ENCODE assay signal across 12 cellular contexts in genomic region chr7:471191-471865, GRCh38. TPM values are rescaled to one million over a fixed set of nuclear protein-coding genes. Genes with fewer than 3 reads are reported as not detected.
A peak's percentile ranks its signal among the peaks of the same experiment; 100 is the strongest.
DNase-seq lines count a peak whose midpoint lies in the region; ATAC-seq, FAIRE-seq and TF ChIP-seq lines count a peak whose summit lies in the region.
"Had no signal": no experiment of that assay in that cellular context is flagged by ENCODE, and none has a peak within 500 bp of the region (broad histone marks: within the 10 kb centered on the region; RNA-seq: fewer than 3 reads in every experiment).

No MANE protein-coding gene starts in this region.

- peak overlapping the region; percentile 49 for H3K9ac ChIP-seq in GM23248
- no peak overlapping the region for H3K9ac ChIP-seq in astrocyte (ENCODE audit: low read length)
- H3K9ac ChIP-seq in skeletal muscle tissue (ENCODE audit: low read depth in 1 of 3, low read length in 3 of 3), result peak overlapping the region in 2 of 3 donors; percentile 54 to 64

- no peak for TF ChIP-seq CTCF in astrocyte (IDR thresholded peaks at IDR 0.05; ENCODE audit: insufficient read depth, low read depth, low read length)
- TF ChIP-seq CTCF in right lobe of liver (IDR thresholded peaks at IDR 0.05), result no peak

- peaks cover 14% of the 10 kb centered on the region for H3K4me1 Mint-ChIP-seq in astrocyte (ENCODE audit: low read depth, unreplicated experiment)

- peaks cover 2% of the 10 kb centered on the region for H3K36me3 Mint-ChIP-seq in astrocyte (ENCODE audit: low read depth, unreplicated experiment)

- no peak for FAIRE-seq in astrocyte (lab: Jason Lieb, UNC)

- no peak for DNase-seq in GM23248
- DNase-seq in astrocyte (ENCODE audit: low read depth), result no peak
- peak in 2 of 3 donors; percentile 13 to 43 for DNase-seq in right lobe of liver
- no peak for DNase-seq in middle frontal gyrus (ENCODE audit: extremely low spot score, low spot score)
- no peak for DNase-seq in globus pallidus (ENCODE audit: low spot score)
- no peak for DNase-seq in HuH-7 (ENCODE audit: low spot score)
- DNase-seq: NCI-H526 treated with DMSO at 0.1 percent for 48 hours; stimulated activated naive CD8-positive, alpha-beta T cell treated with anti-CD3 and anti-CD28 coated beads, Interleukin-15, Interleukin-2, amounts not matched to agents 100 U/mL and 50 U/mL, for 24 hours had no signal

- H3K27ac ChIP-seq in GM23248 (peak overlapping the region; percentile 66), astrocyte (ENCODE audit: low read depth, low read length) (peak overlapping the region; percentile 47), right lobe of liver (peak overlapping the region in 1 of 3 donors; percentile 58), skeletal muscle tissue (ENCODE audit: low read depth, low read length) (peak overlapping the region; percentile 90)

- H3K79me2 ChIP-seq in GM23248 (ENCODE audit: insufficient read depth) (no peaks in the 10 kb centered on the region), astrocyte (ENCODE audit: insufficient read depth, low read length) (no peaks in the 10 kb centered on the region)

- TF ChIP-seq POLR2A in right lobe of liver (IDR thresholded peaks at IDR 0.05), result no peak

- H3K27me3 ChIP-seq in GM23248 (replicated peaks; ENCODE audit: insufficient read depth) (no peaks in the 10 kb centered on the region), astrocyte (ENCODE audit: insufficient read depth, low read length) (no peaks in the 10 kb centered on the region), right lobe of liver (no peaks in the 10 kb centered on the region), skeletal muscle tissue (ENCODE audit: control insufficient read depth in 3 of 3, insufficient read depth in 3 of 3, low read length in 3 of 3) (peaks cover 0 to 8% (median 0%) of the 10 kb centered on the region in 3 donors)

- intact Hi-C loops in right lobe of liver (cut with DNase I), result no loop called here

- in situ Hi-C loops in GM23248 (cut with MboI), result no loop called here

- peaks cover 10% of the 10 kb centered on the region; the same call in 1 of the 2 replicates for H3F3A ChIP-seq in GM23248 (ENCODE audit: insufficient read depth)

- peaks cover 17% of the 10 kb centered on the region; the same call in 1 of the 2 replicates for H3K4me1 ChIP-seq in GM23248 (ENCODE audit: insufficient read depth)
- peaks cover 25% of the 10 kb centered on the region for H3K4me1 ChIP-seq in astrocyte (ENCODE audit: insufficient read depth, low read length)
- H3K4me1 ChIP-seq in right lobe of liver, result no peaks in the 10 kb centered on the region
- peaks cover 19 to 29% (median 25%) of the 10 kb centered on the region in 3 donors for H3K4me1 ChIP-seq in skeletal muscle tissue (ENCODE audit: control insufficient read depth in 3 of 3, insufficient read depth in 3 of 3, low read length in 3 of 3)

- H3K9me3 ChIP-seq in GM23248 (ENCODE audit: low read depth) (no peaks in the 10 kb centered on the region), astrocyte (ENCODE audit: insufficient read depth, low read depth, low read length) (peaks cover 3% of the 10 kb centered on the region), right lobe of liver (no peaks in the 10 kb centered on the region), skeletal muscle tissue (ENCODE audit: control insufficient read depth in 3 of 3, low read length in 3 of 3) (peaks cover 0 to 6% (median 3%) of the 10 kb centered on the region in 3 donors)
- H3K9me3 ChIP-seq: Caco-2 had no signal

- no peaks in the 10 kb centered on the region for H3K9me2 ChIP-seq in GM23248 (ENCODE audit: insufficient read depth)

- 47 to 51% methylated on average over 15 to 21 of the region's 21 CpGs for WGBS in GM23248 (ENCODE audit: low coverage in 1 of 2, low lambda C conversion rate in 2 of 2, missing lambda C conversion rate in 2 of 2), 2 experiments
- WGBS in right lobe of liver (ENCODE audit: insufficient coverage, low coverage, low lambda C conversion rate, missing lambda C conversion rate), result 86% methylated on average over 12 of the region's 21 CpGs

- H3K27ac Mint-ChIP-seq in astrocyte (ENCODE audit: unreplicated experiment), result peak overlapping the region; percentile 81
- H3K27ac Mint-ChIP-seq: progenitor cell of endocrine pancreas had no signal

- H3K36me3 ChIP-seq in GM23248 (ENCODE audit: low read depth), result no peaks in the 10 kb centered on the region
- H3K36me3 ChIP-seq in astrocyte (ENCODE audit: insufficient read depth, low read length), result no peaks in the 10 kb centered on the region
- H3K36me3 ChIP-seq in right lobe of liver, result no peaks in the 10 kb centered on the region
- H3K36me3 ChIP-seq in skeletal muscle tissue (ENCODE audit: control insufficient read depth in 3 of 3, insufficient read depth in 3 of 3, low read length in 3 of 3), result no peaks in the 10 kb centered on the region

- H3K27me3 Mint-ChIP-seq in astrocyte (ENCODE audit: low read depth, unreplicated experiment), result peaks cover 4% of the 10 kb centered on the region
- H3K27me3 Mint-ChIP-seq: progenitor cell of endocrine pancreas had no signal

- H3K4me2 ChIP-seq in GM23248 (ENCODE audit: unreplicated experiment), result no peak overlapping the region
- H3K4me2 ChIP-seq in astrocyte (ENCODE audit: low read length), result peak overlapping the region; percentile 32

- H3K4me3 ChIP-seq in GM23248 (no peak overlapping the region), astrocyte (ENCODE audit: insufficient read depth, low read depth, low read length) (no peak overlapping the region), right lobe of liver (no peak overlapping the region), skeletal muscle tissue (ENCODE audit: low read length in 3 of 3) (peak overlapping the region in 1 of 3 donors; percentile 53)
- H3K4me3 ChIP-seq: lung had no signal

- H4K20me1 ChIP-seq in GM23248 (ENCODE audit: insufficient read depth) (no peaks in the 10 kb centered on the region), astrocyte (ENCODE audit: insufficient read depth, low read length) (no peaks in the 10 kb centered on the region)

- H3K9me3 Mint-ChIP-seq in astrocyte (ENCODE audit: unreplicated experiment), result peaks cover 18% of the 10 kb centered on the region

- H3K4me3 Mint-ChIP-seq in astrocyte (ENCODE audit: unreplicated experiment), result no peak overlapping the region

- ATAC-seq in right lobe of liver, result no peak
- ATAC-seq: stimulated activated naive CD8-positive, alpha-beta T cell treated with anti-CD3 and anti-CD28 coated beads, Interleukin-15, Interleukin-2, amounts not matched to agents 100 U/mL and 50 U/mL, for 24 hours had no signal

- H2AFZ ChIP-seq in GM23248, result peak overlapping the region; percentile 70
- peak overlapping the region; percentile 28 for H2AFZ ChIP-seq in astrocyte (ENCODE audit: low read depth, low read length)

RNA-seq across cellular contexts. Expression of gene PDGFA, which starts 48.3 kb away (rescaled TPM):
- total RNA-seq in GM23248 (2014; rRNA removed; shearing (Covaris generic)), result 8.4 and 9.4 TPM in 2 replicates
- polyA plus RNA-seq in GM23248 (2016; fragmentation: Nextera tagmentation; extraction: Ambion mirVana), result 4.7 and 5.1 TPM in 2 replicates
- 47.1 and 52.9 TPM in 2 replicates for total RNA-seq in astrocyte
- 10 to 100 TPM in 3 of 6 experiments, 1 to 10 TPM in 3; 2.3 to 20.9 (median 8.4) TPM for total RNA-seq in right lobe of liver
- total RNA-seq in skeletal muscle tissue, result 44.4 TPM

Comparison
In these comparisons a context has a peak if more than half of its experiments do, and no peak if none do; other contexts are left out.
1. DNase-seq: peak in right lobe of liver (2 of 3); none in GM23248 (single experiment), astrocyte (single experiment), middle frontal gyrus (single experiment), globus pallidus (single experiment) and HuH-7 (single experiment).